Comparison of ENCODE assay signal across 8 cellular contexts in the genomic region with DNA sequence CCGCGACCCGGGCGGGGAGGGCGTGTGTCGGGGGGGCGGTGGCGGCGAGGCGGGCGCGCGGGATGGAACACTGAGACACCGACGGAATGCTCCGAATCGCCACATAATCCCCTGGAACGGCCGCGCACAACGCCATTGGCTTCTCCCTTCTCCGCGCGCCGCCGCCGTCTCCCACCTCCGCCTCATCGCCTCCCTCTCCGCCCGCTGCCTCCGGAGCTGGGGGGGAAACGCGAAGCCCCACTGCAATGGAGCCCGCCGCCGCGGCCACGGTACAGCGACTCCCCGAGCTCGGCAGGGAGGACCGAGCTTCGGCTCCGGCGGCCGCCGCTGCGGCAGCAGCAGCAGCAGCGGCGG. TPM values are rescaled to one million over a fixed set of nuclear protein-coding genes. Genes with fewer than 3 reads are reported as not detected.
A peak's percentile ranks its signal among the peaks of the same experiment; 100 is the strongest.
DNase-seq lines count a peak whose midpoint lies in the region; ATAC-seq and TF ChIP-seq lines count a peak whose summit lies in the region.

A gene (plus strand): TSS at position 103 of the 354 bp plus-strand sequence. CDS start 143 bp downstream, at position 246.

- in situ Hi-C loops in brain microvascular endothelial cell (cut with HindIII; ENCODE audit: low pct_ligation_motif_present, low sequenced_read_pairs): no loop called here

- H3K4me3 Mint-ChIP-seq in memory B cell: peak within 1 kb of the TSS; percentile 89

- ATAC-seq in GM19397 (IDR thresholded peaks at IDR 0.05; ENCODE audit: unreplicated experiment) (peak; percentile 24), HG03520 (IDR thresholded peaks at IDR 0.05; ENCODE audit: unreplicated experiment) (peak; percentile 24), memory B cell (ENCODE audit: low read depth) (peak; percentile 45)

- H3K27me3 Mint-ChIP-seq in memory B cell: no peaks in the 10 kb centered on the region

- H3K27ac ChIP-seq in BLaER1 (peak within 1 kb of the TSS; percentile 97), brain microvascular endothelial cell (peak within 1 kb of the TSS; percentile 86)

- H3K9ac ChIP-seq in BLaER1: peak within 1 kb of the TSS; percentile 96

- H3K27me3 ChIP-seq in BLaER1 (no peaks in the 10 kb centered on the region), brain microvascular endothelial cell (replicated peaks) (no peaks in the 10 kb centered on the region)

- peak within 1 kb of the TSS; percentile 93 for H3K27ac Mint-ChIP-seq in memory B cell

- TF ChIP-seq CTCF in brain microvascular endothelial cell (IDR thresholded peaks at IDR 0.05; ENCODE audit: low read depth, low read length, missing control alignments): no peak

- no peaks in the 10 kb centered on the region for H3K36me3 ChIP-seq in BLaER1
- H3K36me3 ChIP-seq in brain microvascular endothelial cell (replicated peaks): no peaks in the 10 kb centered on the region

- peaks cover 43% of the 10 kb centered on the region for H3K4me1 ChIP-seq in BLaER1

- H3K4me2 ChIP-seq in BLaER1: peak within 1 kb of the TSS; percentile 81

- H3K9me3 Mint-ChIP-seq in memory B cell: no peaks in the 10 kb centered on the region

- no peaks in the 10 kb centered on the region for H3K36me3 Mint-ChIP-seq in memory B cell

- H3K9me3 ChIP-seq in BLaER1: no peaks in the 10 kb centered on the region

- H3K4me3 ChIP-seq in BLaER1 (peak within 1 kb of the TSS; percentile 97), brain microvascular endothelial cell (ENCODE audit: low read depth, low read length) (peak within 1 kb of the TSS; percentile 78)

- DNase-seq in brain microvascular endothelial cell (no peak), memory B cell (ENCODE audit: low spot score in 2 of 2) (no peak), ureter (ENCODE audit: low spot score) (no peak), NCI-H1436 treated with DMSO at 0.1 percent for 48 hours (lab: John Stamatoyannopoulos, UW) (no peak), OCI-M2 (lab: John Stamatoyannopoulos, UW; ENCODE audit: unreplicated experiment) (no peak)

- H3K4me1 Mint-ChIP-seq in memory B cell: peaks cover 18% of the 10 kb centered on the region

- peaks cover 43% of the 10 kb centered on the region for H4K20me1 ChIP-seq in BLaER1

RNA-seq across cellular contexts. Expression of the gene that starts here (rescaled TPM):
- total RNA-seq in ureter: 42.0 TPM
